Comparison of ENCODE assay signal across 27 cellular contexts in the genomic region with DNA sequence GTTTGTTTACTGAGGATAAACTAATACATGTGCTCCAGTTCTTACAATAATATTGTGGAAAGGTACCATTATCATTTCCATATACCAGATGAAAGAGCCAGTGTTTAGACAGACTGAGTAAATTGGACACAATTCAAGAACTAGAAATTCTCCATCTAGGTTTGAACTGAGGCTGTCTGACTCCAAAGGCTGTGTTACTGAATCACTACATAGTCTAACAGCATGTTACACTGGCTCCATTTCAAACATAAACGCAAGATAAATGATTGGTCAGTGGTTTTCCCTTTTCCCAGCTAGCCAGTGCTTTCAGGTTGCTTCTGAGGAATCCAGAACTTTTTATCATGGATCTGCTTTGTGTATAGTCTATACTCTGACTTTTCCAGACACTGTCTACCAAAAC. TPM values are rescaled to one million over a fixed set of nuclear protein-coding genes. Genes with fewer than 3 reads are reported as not detected.
DNase-seq lines count a peak whose midpoint lies in the region; ATAC-seq and TF ChIP-seq lines count a peak whose summit lies in the region.
"Had no signal": no experiment of that assay in that cellular context is flagged by ENCODE, and none has a peak within 500 bp of the region (broad histone marks: within the 10 kb centered on the region; RNA-seq: fewer than 3 reads in every experiment).

No MANE protein-coding gene starts in this region.

- H3K4me3 ChIP-seq in AG10803 (ENCODE audit: low read length), result no peak overlapping the region
- H3K4me3 ChIP-seq in osteoblast (ENCODE audit: insufficient read depth, low read length), result no peak overlapping the region
- H3K4me3 ChIP-seq: left ventricle myocardium inferior, Peyer's patch, spleen had no signal

- no peak overlapping the region for H3K4me2 ChIP-seq in osteoblast (ENCODE audit: insufficient read depth, low read length)

- no peak overlapping the region for H3K4me3 Mint-ChIP-seq in chondrocyte (ENCODE audit: unreplicated experiment)
- H3K4me3 Mint-ChIP-seq: activated CD4-positive, alpha-beta T cell treated with anti-CD3 and anti-CD28 coated beads for 36 hours; activated naive CD4-positive, alpha-beta T cell treated with anti-CD3 and anti-CD28 coated beads for 36 hours; CD8-positive, alpha-beta T cell; central memory CD8-positive, alpha-beta T cell; naive thymus-derived CD4-positive, alpha-beta T cell; stimulated activated effector memory CD8-positive, alpha-beta T cell treated with anti-CD3 and anti-CD28 coated beads, Interleukin-12 subunit alpha, Interleukin-12 subunit beta, amount 100 ng/mL, for 72 hours; T-helper 17 cell had no signal

- H3K9me3 Mint-ChIP-seq in chondrocyte (ENCODE audit: low read depth), result no peaks in the 10 kb centered on the region
- H3K9me3 Mint-ChIP-seq: activated naive CD4-positive, alpha-beta T cell treated with anti-CD3 and anti-CD28 coated beads for 36 hours; CD8-positive, alpha-beta T cell; central memory CD8-positive, alpha-beta T cell; naive thymus-derived CD4-positive, alpha-beta T cell; stimulated activated effector memory CD8-positive, alpha-beta T cell treated with anti-CD3 and anti-CD28 coated beads, Interleukin-12 subunit alpha, Interleukin-12 subunit beta, amount 100 ng/mL, for 72 hours had no signal

- H3K36me3 ChIP-seq in osteoblast (ENCODE audit: insufficient read depth, low read length), result peaks cover 79% of the 10 kb centered on the region

- peak overlapping the region; percentile 8 for H3K27ac Mint-ChIP-seq in chondrocyte (ENCODE audit: unreplicated experiment)
- H3K27ac Mint-ChIP-seq: activated CD4-positive, alpha-beta T cell treated with anti-CD3 and anti-CD28 coated beads for 36 hours; activated naive CD4-positive, alpha-beta T cell treated with anti-CD3 and anti-CD28 coated beads for 36 hours; CD8-positive, alpha-beta T cell; naive thymus-derived CD4-positive, alpha-beta T cell; stimulated activated effector memory CD8-positive, alpha-beta T cell treated with anti-CD3 and anti-CD28 coated beads, Interleukin-12 subunit alpha, Interleukin-12 subunit beta, amount 100 ng/mL, for 72 hours; T-helper 17 cell had no signal

- TF ChIP-seq CTCF in AG10803 (conservative IDR thresholded peaks at IDR 0.05; ENCODE audit: low read length) (no peak), chondrocyte (IDR thresholded peaks at IDR 0.05) (no peak), osteoblast (IDR thresholded peaks at IDR 0.05; ENCODE audit: extremely low read depth, low read depth, low read length) (no peak)

- peaks cover 9% of the 10 kb centered on the region for H3K4me1 ChIP-seq in osteoblast (ENCODE audit: insufficient read depth, low read length)
- H3K4me1 ChIP-seq: left ventricle myocardium inferior, Peyer's patch, spleen had no signal

- H3K79me2 ChIP-seq in osteoblast (ENCODE audit: insufficient read depth, low read length), result peaks cover 32% of the 10 kb centered on the region

- no peaks in the 10 kb centered on the region for H3K27me3 ChIP-seq in osteoblast (ENCODE audit: insufficient read depth, low read length)
- H3K27me3 ChIP-seq: Peyer's patch, spleen had no signal

- no peaks in the 10 kb centered on the region for H3K9me3 ChIP-seq in osteoblast (ENCODE audit: low read depth, low read length)
- H3K9me3 ChIP-seq: left ventricle myocardium inferior, Peyer's patch, spleen had no signal

- H3K27ac ChIP-seq in osteoblast (ENCODE audit: low read depth, low read length), result peak overlapping the region; percentile 1
- H3K27ac ChIP-seq: left ventricle myocardium inferior, Peyer's patch, spleen had no signal

- H2AFZ ChIP-seq in osteoblast (ENCODE audit: low read length), result no peak overlapping the region

- DNase-seq in AG10803 (ENCODE audit: low read depth) (peak; percentile 61), M059J (ENCODE audit: low read depth) (peak; percentile 54), chondrocyte (ENCODE audit: low spot score) (no peak), osteoblast (ENCODE audit: insufficient read length, low spot score, missing footprints) (peak; percentile 65)
- DNase-seq: activated CD4-positive, alpha-beta T cell treated with anti-CD3 and anti-CD28 coated beads for 36 hours; activated CD8-positive, alpha-beta memory T cell treated with anti-CD3 and anti-CD28 coated beads for 24 hours; activated naive CD4-positive, alpha-beta T cell treated with anti-CD3 and anti-CD28 coated beads for 36 hours; activated T-cell treated with anti-CD3 and anti-CD28 coated beads, Interleukin-2, amount 50 U/mL, for 48 hours; amygdala; CD8-positive, alpha-beta T cell; DMS 273 treated with DMSO at 0.1 percent for 48 hours; GOT3; KG1; left ventricle myocardium inferior; naive thymus-derived CD4-positive, alpha-beta T cell; NCI-H146; NCI-H524; Peyer's patch; spleen; stimulated activated CD4-positive, alpha-beta T cell treated with anti-CD3 and anti-CD28 coated beads, Interleukin-2, amount 100 ng/mL, for 48 hours; substantia nigra; T-helper 17 cell had no signal

- no peaks in the 10 kb centered on the region for H4K20me1 ChIP-seq in osteoblast (ENCODE audit: insufficient read depth, low read length)

- H3K4me1 Mint-ChIP-seq in chondrocyte (ENCODE audit: low read depth), result peaks cover 39% of the 10 kb centered on the region

- no peaks in the 10 kb centered on the region for H3K27me3 Mint-ChIP-seq in chondrocyte (ENCODE audit: low read depth)
- H3K27me3 Mint-ChIP-seq: activated CD4-positive, alpha-beta T cell treated with anti-CD3 and anti-CD28 coated beads for 36 hours; central memory CD8-positive, alpha-beta T cell; naive thymus-derived CD4-positive, alpha-beta T cell; T-helper 17 cell had no signal

- H3K36me3 Mint-ChIP-seq in chondrocyte (ENCODE audit: low read depth), result peaks cover 37% of the 10 kb centered on the region

- no peak for ATAC-seq in GM18502 (IDR thresholded peaks at IDR 0.05; ENCODE audit: poor library complexity, unreplicated experiment)
- no peak for ATAC-seq in HG03432 (IDR thresholded peaks at IDR 0.05; ENCODE audit: unreplicated experiment)
- ATAC-seq in GM18868 (IDR thresholded peaks at IDR 0.05; ENCODE audit: unreplicated experiment), result no peak
- ATAC-seq: activated CD4-positive, alpha-beta T cell treated with anti-CD3 and anti-CD28 coated beads for 36 hours; CD8-positive, alpha-beta T cell; naive thymus-derived CD4-positive, alpha-beta T cell; stimulated activated effector memory CD8-positive, alpha-beta T cell treated with anti-CD3 and anti-CD28 coated beads, Interleukin-12 subunit alpha, Interleukin-12 subunit beta, amount 100 ng/mL, for 72 hours; T-helper 17 cell had no signal

RNA-seq across cellular contexts. Expression of gene SPDL1, which starts 8.1 kb away (rescaled TPM):
- total RNA-seq in M059J (2014; rRNA removed; shearing (Covaris generic)), result 158 and 167 TPM in 2 replicates
- total RNA-seq in chondrocyte (21.4 to 42.1 TPM (median 22.3 TPM) in 3 replicates), osteoblast (10.9 and 14.7 TPM in 2 replicates)

RNA-seq across cellular contexts. Expression of gene DOCK2, which starts 45.4 kb away (rescaled TPM):
- 45.9 and 47.7 TPM in 2 replicates for total RNA-seq in M059J (2014; rRNA removed; shearing (Covaris generic))
- 2.0 to 11.8 TPM (median 3.1 TPM) in 3 replicates for total RNA-seq in chondrocyte
- total RNA-seq in osteoblast, result 2.7 and 6.2 TPM in 2 replicates
